Comparison of ENCODE assay signal across 9 cellular contexts in genomic region chr15:62758126-62758951, GRCh38.
DNase-seq lines count a peak whose midpoint lies in the region; ATAC-seq and TF ChIP-seq lines count a peak whose summit lies in the region.
"Had no signal": no experiment of that assay in that cellular context is flagged by ENCODE, and none has a peak within 500 bp of the region (broad histone marks: within the 10 kb centered on the region; RNA-seq: fewer than 3 reads in every experiment).

No MANE protein-coding gene starts in this region.

- H3K27me3 ChIP-seq in MG63 (no peaks in the 10 kb centered on the region), endodermal cell (ENCODE audit: control insufficient read depth, insufficient read depth, low read length, poor library complexity, severe bottlenecking) (no peaks in the 10 kb centered on the region), lower lobe of right lung (ENCODE audit: low read depth) (no peaks in the 10 kb centered on the region), HAP-1 (ENCODE audit: low read depth) (no peaks in the 10 kb centered on the region)

- H3K9me3 ChIP-seq in MG63 (no peaks in the 10 kb centered on the region), endodermal cell (ENCODE audit: control insufficient read depth, low read length) (no peaks in the 10 kb centered on the region), lower lobe of right lung (no peaks in the 10 kb centered on the region), HAP-1 (no peaks in the 10 kb centered on the region)

- no peaks in the 10 kb centered on the region for H3K9me3 Mint-ChIP-seq in endodermal cell
- no peaks in the 10 kb centered on the region for H3K9me3 Mint-ChIP-seq in type B pancreatic cell

- H3K27ac Mint-ChIP-seq in endodermal cell (peak overlapping the region; percentile 19), type B pancreatic cell (peak overlapping the region; percentile 26)

- ATAC-seq in lower lobe of right lung: peak; percentile 60 to 74
- ATAC-seq in GM19455 (IDR thresholded peaks at IDR 0.05; ENCODE audit: unreplicated experiment): no peak

- 41 to 70% methylated on average over 3 to 11 of the region's 11 CpGs for WGBS in endodermal cell (ENCODE audit: insufficient coverage in 1 of 2, insufficient read length in 1 of 2), 2 experiments

- H3K27ac ChIP-seq in endodermal cell (ENCODE audit: low read depth, low read length): peak overlapping the region; percentile 76
- no peak overlapping the region for H3K27ac ChIP-seq in lower lobe of right lung
- H3K27ac ChIP-seq: parathyroid adenoma had no signal

- in situ Hi-C loops in HAP-1 (cut with MboI; ENCODE audit: low sequenced_read_pairs): no loop called here

- TF ChIP-seq CTCF in endodermal cell (conservative IDR thresholded peaks at IDR 0.05) (no peak), lower lobe of right lung (IDR thresholded peaks at IDR 0.05) (no peak), type B pancreatic cell (conservative IDR thresholded peaks at IDR 0.05) (no peak)

- intact Hi-C loops in lower lobe of right lung (cut with DNase I): no loop called here

- H3K4me3 ChIP-seq in MG63 (no peak overlapping the region), endodermal cell (ENCODE audit: low read length) (no peak overlapping the region), lower lobe of right lung (no peak overlapping the region), HAP-1 (no peak overlapping the region)

- DNase-seq in MG63 (peak; percentile 91), endodermal cell (no peak), lower lobe of right lung (no peak), type B pancreatic cell (ENCODE audit: extremely low spot score, unreplicated experiment) (no peak), NCI-H2227 (lab: John Stamatoyannopoulos, UW; ENCODE audit: unreplicated experiment) (no peak), HAP-1 (ENCODE audit: low spot score in 2 of 2) (no peak), 8988T (no peak)

- no peak overlapping the region for H3K9ac ChIP-seq in endodermal cell (ENCODE audit: extremely low read depth, low read length, poor library complexity, severe bottlenecking)
- H3K9ac ChIP-seq: parathyroid adenoma had no signal

- H3K4me1 ChIP-seq in endodermal cell (ENCODE audit: control insufficient read depth, insufficient read depth, low read length) (peaks cover 21% of the 10 kb centered on the region), lower lobe of right lung (peaks cover 11% of the 10 kb centered on the region), HAP-1 (no peaks in the 10 kb centered on the region)
- H3K4me1 ChIP-seq: parathyroid adenoma had no signal

- H3K4me3 Mint-ChIP-seq in endodermal cell (no peak overlapping the region), type B pancreatic cell (no peak overlapping the region)

- H3K27me3 Mint-ChIP-seq in endodermal cell (ENCODE audit: insufficient read depth): no peaks in the 10 kb centered on the region
- no peaks in the 10 kb centered on the region for H3K27me3 Mint-ChIP-seq in type B pancreatic cell

- peaks cover 47% of the 10 kb centered on the region for H3K36me3 Mint-ChIP-seq in endodermal cell (ENCODE audit: low read depth)
- H3K36me3 Mint-ChIP-seq in type B pancreatic cell: peaks cover 34% of the 10 kb centered on the region

- H3K4me1 Mint-ChIP-seq in endodermal cell (peaks cover 50% of the 10 kb centered on the region), type B pancreatic cell (ENCODE audit: unreplicated experiment) (peaks cover 22% of the 10 kb centered on the region)

- H3K36me3 ChIP-seq in MG63: peaks cover 16% of the 10 kb centered on the region
- peaks cover 55% of the 10 kb centered on the region for H3K36me3 ChIP-seq in endodermal cell (ENCODE audit: control insufficient read depth, insufficient read depth, low read length)
- peaks cover 6% of the 10 kb centered on the region for H3K36me3 ChIP-seq in lower lobe of right lung
- no peaks in the 10 kb centered on the region for H3K36me3 ChIP-seq in HAP-1 (replicated peaks)
